In the genomic region with DNA sequence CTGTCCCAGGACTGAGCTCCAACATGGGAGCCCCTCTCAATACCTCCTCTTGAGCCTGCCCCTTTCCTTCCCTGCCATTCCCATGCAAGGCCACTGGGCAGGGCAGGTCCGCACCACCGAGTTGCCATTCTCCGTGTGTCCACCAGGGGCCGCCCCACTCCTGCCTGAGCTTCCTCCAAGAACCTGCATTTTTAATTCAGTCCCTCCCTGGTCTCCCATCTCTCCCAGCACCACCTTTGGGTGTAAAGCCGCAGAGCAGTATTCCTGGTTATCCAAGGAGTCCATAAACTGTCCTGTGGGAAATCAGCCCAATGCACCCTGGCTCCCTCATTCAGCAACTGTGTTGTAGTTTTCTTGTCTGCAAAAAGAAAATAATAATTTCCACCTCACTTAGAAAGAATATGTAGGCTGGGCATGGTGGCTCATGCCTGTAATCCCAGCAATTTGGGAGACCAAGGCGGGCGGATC, we compare ENCODE assay signal across 8 cellular contexts. TPM values are rescaled to one million over a fixed set of nuclear protein-coding genes. Genes with fewer than 3 reads are reported as not detected.
DNase-seq lines count a peak whose midpoint lies in the region; ATAC-seq and TF ChIP-seq lines count a peak whose summit lies in the region.

No MANE protein-coding gene starts in this region.

- no peak overlapping the region for H3K9ac ChIP-seq in GM23248

- ATAC-seq in left ventricle myocardium superior: peak; percentile 81
- no peak for ATAC-seq in HG02840 (IDR thresholded peaks at IDR 0.05; ENCODE audit: low FRiP score, unreplicated experiment)

- TF ChIP-seq CTCF in retinal pigment epithelial cell (conservative IDR thresholded peaks at IDR 0.05; ENCODE audit: low read depth, low read length): peak; percentile 99

- no peaks in the 10 kb centered on the region for H3K36me3 ChIP-seq in GM23248 (ENCODE audit: low read depth)

- 0% methylated on average over 7 of the region's 7 CpGs for WGBS in GM23248 (ENCODE audit: low coverage in 1 of 2, low lambda C conversion rate in 2 of 2, missing lambda C conversion rate in 2 of 2), 2 experiments

- H3K9me2 ChIP-seq in GM23248 (ENCODE audit: insufficient read depth): no peaks in the 10 kb centered on the region

- H3K4me3 ChIP-seq in GM23248 (no peak overlapping the region), retinal pigment epithelial cell (ENCODE audit: low read length) (no peak overlapping the region)

- DNase-seq in AML-193 (lab: John Stamatoyannopoulos, UW) (peak; percentile 79 to 83), GM23248 (peak; percentile 85), NCI-H2029 treated with DMSO at 0.1 percent for 48 hours (lab: John Stamatoyannopoulos, UW) (peak; percentile 44), amniotic epithelial cell (ENCODE audit: low read depth) (peak; percentile 79), left ventricle myocardium superior (peak; percentile 88), retinal pigment epithelial cell (ENCODE audit: low read depth) (peak; percentile 54)
- DNase-seq in T-helper 2 cell treated with Interferon-gamma antibody and Interleukin-4, amounts not matched to agents 5 μg/mL and 100 μg/mL, for 36 hours (ENCODE audit: low spot score): peak; percentile 75

- no peak overlapping the region for H3K27ac ChIP-seq in GM23248

- no peaks in the 10 kb centered on the region for H3K9me3 Mint-ChIP-seq in T-helper 2 cell treated with Interferon-gamma antibody and Interleukin-4, amounts not matched to agents 5 μg/mL and 100 μg/mL, for 36 hours

- no peak overlapping the region for H3K4me2 ChIP-seq in GM23248 (ENCODE audit: unreplicated experiment)

- H3K27me3 Mint-ChIP-seq in T-helper 2 cell treated with Interferon-gamma antibody and Interleukin-4, amounts not matched to agents 5 μg/mL and 100 μg/mL, for 36 hours (ENCODE audit: low read depth): peaks cover 51% of the 10 kb centered on the region

- H3K36me3 Mint-ChIP-seq in T-helper 2 cell treated with Interferon-gamma antibody and Interleukin-4, amounts not matched to agents 5 μg/mL and 100 μg/mL, for 36 hours (ENCODE audit: low read depth): no peaks in the 10 kb centered on the region

- no peaks in the 10 kb centered on the region for H3K27me3 ChIP-seq in GM23248 (replicated peaks; ENCODE audit: insufficient read depth)

- intact Hi-C loops in left ventricle myocardium superior (cut with micrococcal nuclease): no loop called here

- no peaks in the 10 kb centered on the region for H4K20me1 ChIP-seq in GM23248 (ENCODE audit: insufficient read depth)

- H3F3A ChIP-seq in GM23248 (ENCODE audit: insufficient read depth): no peaks in the 10 kb centered on the region

- in situ Hi-C loops in GM23248 (cut with MboI): loop anchor here (10.0 kb wide), 1 partner anchor 172 kb away; no protein-coding TSS in a partner anchor

- H3K4me3 Mint-ChIP-seq in T-helper 2 cell treated with Interferon-gamma antibody and Interleukin-4, amounts not matched to agents 5 μg/mL and 100 μg/mL, for 36 hours: no peak overlapping the region

- H3K4me1 ChIP-seq in GM23248 (ENCODE audit: insufficient read depth): no peaks in the 10 kb centered on the region

- no peaks in the 10 kb centered on the region for H3K79me2 ChIP-seq in GM23248 (ENCODE audit: insufficient read depth)

- no peak overlapping the region for H3K27ac Mint-ChIP-seq in T-helper 2 cell treated with Interferon-gamma antibody and Interleukin-4, amounts not matched to agents 5 μg/mL and 100 μg/mL, for 36 hours

- H3K9me3 ChIP-seq in GM23248 (ENCODE audit: low read depth): no peaks in the 10 kb centered on the region

- peaks cover 17% of the 10 kb centered on the region for H3K4me1 Mint-ChIP-seq in T-helper 2 cell treated with Interferon-gamma antibody and Interleukin-4, amounts not matched to agents 5 μg/mL and 100 μg/mL, for 36 hours (ENCODE audit: low read depth)

- H2AFZ ChIP-seq in GM23248: no peak overlapping the region

RNA-seq across cellular contexts. Expression of a gene that starts 15.9 kb away (rescaled TPM):
- total RNA-seq in GM23248 (2014; rRNA removed; shearing (Covaris generic)): not detected in 2 replicates
- not detected in 2 replicates for polyA plus RNA-seq in GM23248 (2016; fragmentation: Nextera tagmentation; extraction: Ambion mirVana)
- total RNA-seq in left ventricle myocardium superior: not detected

RNA-seq across cellular contexts. Expression of a gene that starts 52.2 kb away (rescaled TPM):
- not detected in 2 replicates for total RNA-seq in GM23248 (2014; rRNA removed; shearing (Covaris generic))
- not detected in 2 replicates for polyA plus RNA-seq in GM23248 (2016; fragmentation: Nextera tagmentation; extraction: Ambion mirVana)
- 0.07 TPM for total RNA-seq in left ventricle myocardium superior
